14 cellular contexts compared by ENCODE assay signal in genomic region chr5:115857621-115858349, GRCh38. TPM values are rescaled to one million over a fixed set of nuclear protein-coding genes. Genes with fewer than 3 reads are reported as not detected.
A peak's percentile ranks its signal among the peaks of the same experiment; 100 is the strongest.
DNase-seq lines count a peak whose midpoint lies in the region; ATAC-seq, FAIRE-seq and TF ChIP-seq lines count a peak whose summit lies in the region.
"Had no signal": no experiment of that assay in that cellular context is flagged by ENCODE, and none has a peak within 500 bp of the region (broad histone marks: within the 10 kb centered on the region; RNA-seq: fewer than 3 reads in every experiment).

No MANE protein-coding gene starts in this region.

- no peaks in the 10 kb centered on the region for H3K36me3 Mint-ChIP-seq in natural killer cell
- H3K36me3 Mint-ChIP-seq in activated T-cell treated with anti-CD3 and anti-CD28 coated beads, Interleukin-2, amount 50 U/mL, for 24 hours (ENCODE audit: low read depth): peaks cover 7% of the 10 kb centered on the region

- no peak for FAIRE-seq in bronchial epithelial cell (lab: Jason Lieb, UNC)

- intact Hi-C loops in natural killer cell (cut with micrococcal nuclease): no loop called here

- H3K9me3 Mint-ChIP-seq in natural killer cell: no peaks in the 10 kb centered on the region
- peaks cover 12% of the 10 kb centered on the region for H3K9me3 Mint-ChIP-seq in activated T-cell treated with anti-CD3 and anti-CD28 coated beads, Interleukin-2, amount 50 U/mL, for 24 hours

- TF ChIP-seq CTCF in bronchial epithelial cell (IDR thresholded peaks at IDR 0.05; ENCODE audit: insufficient read depth, low read length, severe bottlenecking): no peak
- TF ChIP-seq CTCF in natural killer cell (IDR thresholded peaks at IDR 0.05): no peak

- H3K4me3 Mint-ChIP-seq in natural killer cell: no peak overlapping the region
- H3K4me3 Mint-ChIP-seq in activated T-cell treated with anti-CD3 and anti-CD28 coated beads, Interleukin-2, amount 50 U/mL, for 24 hours: no peak overlapping the region
- H3K4me3 Mint-ChIP-seq: T-helper 1 cell treated with Interleukin-12 subunit alpha and Interleukin-12 subunit beta and Interleukin-4 antibody, amounts not matched to agents 30 μg/mL and 1 μg/mL, for 36 hours had no signal

- H3K4me3 ChIP-seq in bronchial epithelial cell (ENCODE audit: low read depth, low read length): no peak overlapping the region
- H3K4me3 ChIP-seq: esophagus squamous epithelium, left ventricle myocardium inferior had no signal

- no peaks in the 10 kb centered on the region for H3K27me3 ChIP-seq in bronchial epithelial cell (ENCODE audit: control insufficient read depth, insufficient read depth, low read length)
- H3K27me3 ChIP-seq: esophagus squamous epithelium had no signal

- H3K36me3 ChIP-seq in bronchial epithelial cell (ENCODE audit: control insufficient read depth, insufficient read depth, low read length): no peaks in the 10 kb centered on the region
- H3K36me3 ChIP-seq: esophagus squamous epithelium had no signal

- DNase-seq in EH (ENCODE audit: low read depth) (peak; percentile 87), LHCN-M2 (ENCODE audit: low read depth) (peak; percentile 69), bronchial epithelial cell (ENCODE audit: low read depth) (peak; percentile 37), natural killer cell (no peak), NCI-H187 (lab: John Stamatoyannopoulos, UW) (no peak)
- no peak for DNase-seq in activated T-cell treated with anti-CD3 and anti-CD28 coated beads, Interleukin-2, amount 50 U/mL, for 24 hours
- DNase-seq: COR-L47, esophagus squamous epithelium, Karpas-422, left ventricle myocardium inferior, NCI-H526 had no signal

- peak overlapping the region; percentile 37 to 80 for H3K27ac Mint-ChIP-seq in natural killer cell
- no peak overlapping the region for H3K27ac Mint-ChIP-seq in activated T-cell treated with anti-CD3 and anti-CD28 coated beads, Interleukin-2, amount 50 U/mL, for 24 hours
- H3K27ac Mint-ChIP-seq: T-helper 1 cell treated with Interleukin-12 subunit alpha and Interleukin-12 subunit beta and Interleukin-4 antibody, amounts not matched to agents 30 μg/mL and 1 μg/mL, for 36 hours had no signal

- H3K27me3 Mint-ChIP-seq in natural killer cell (ENCODE audit: low read depth in 2 of 2): no peaks in the 10 kb centered on the region
- H3K27me3 Mint-ChIP-seq in activated T-cell treated with anti-CD3 and anti-CD28 coated beads, Interleukin-2, amount 50 U/mL, for 24 hours: no peaks in the 10 kb centered on the region

- peaks cover 27 to 35% of the 10 kb centered on the region in 2 donors for H3K4me1 Mint-ChIP-seq in natural killer cell
- peaks cover 33% of the 10 kb centered on the region for H3K4me1 Mint-ChIP-seq in activated T-cell treated with anti-CD3 and anti-CD28 coated beads, Interleukin-2, amount 50 U/mL, for 24 hours (ENCODE audit: low read depth)

- no peak for ATAC-seq in natural killer cell
- no peak for ATAC-seq in HG03025 (IDR thresholded peaks at IDR 0.05; ENCODE audit: low FRiP score, unreplicated experiment)
- no peak for ATAC-seq in GM19467 (IDR thresholded peaks at IDR 0.05; ENCODE audit: unreplicated experiment)

RNA-seq across cellular contexts. Expression of gene AP3S1, which starts 16.1 kb away (rescaled TPM):
- 171 and 369 TPM in 2 replicates for total RNA-seq in LHCN-M2 (2014; rRNA removed)
- 61.1 TPM for polyA plus RNA-seq in LHCN-M2 (2012)
- total RNA-seq in bronchial epithelial cell: 104 and 117 TPM in 2 replicates
- 10 to 100 TPM; 35.5 to 57.9 (median 37.1) TPM for total RNA-seq in natural killer cell

RNA-seq across cellular contexts. Expression of gene ATG12, which starts 16.4 kb away (rescaled TPM):
- total RNA-seq in LHCN-M2 (2014; rRNA removed) (72.9 and 78.6 TPM in 2 replicates), bronchial epithelial cell (28.8 and 45.5 TPM in 2 replicates), natural killer cell (100 to 1,000 TPM in 1 of 3 donors, 10 to 100 TPM in 2; 88.9 to 108 (median 92.9) TPM)
- polyA plus RNA-seq in LHCN-M2 (2012): 45.5 TPM

RNA-seq across cellular contexts. Expression of gene CDO1, which starts 41.3 kb away (rescaled TPM):
- total RNA-seq in LHCN-M2 (2014; rRNA removed) (2.7 and 3.1 TPM in 2 replicates), bronchial epithelial cell (not detected in 2 replicates), natural killer cell (not detected)
- 1.4 TPM for polyA plus RNA-seq in LHCN-M2 (2012)

Comparison
In these comparisons a context has a peak if more than half of its experiments do, and no peak if none do; other contexts are left out.
1. DNase-seq: peak in EH (single experiment), LHCN-M2 (single experiment) and bronchial epithelial cell (single experiment); none in natural killer cell (single experiment), NCI-H187 (0 of 2) and activated T-cell treated with anti-CD3 and anti-CD28 coated beads, Interleukin-2, amount 50 U/mL, for 24 hours (single experiment).